11 cellular contexts compared by ENCODE assay signal in the genomic region with DNA sequence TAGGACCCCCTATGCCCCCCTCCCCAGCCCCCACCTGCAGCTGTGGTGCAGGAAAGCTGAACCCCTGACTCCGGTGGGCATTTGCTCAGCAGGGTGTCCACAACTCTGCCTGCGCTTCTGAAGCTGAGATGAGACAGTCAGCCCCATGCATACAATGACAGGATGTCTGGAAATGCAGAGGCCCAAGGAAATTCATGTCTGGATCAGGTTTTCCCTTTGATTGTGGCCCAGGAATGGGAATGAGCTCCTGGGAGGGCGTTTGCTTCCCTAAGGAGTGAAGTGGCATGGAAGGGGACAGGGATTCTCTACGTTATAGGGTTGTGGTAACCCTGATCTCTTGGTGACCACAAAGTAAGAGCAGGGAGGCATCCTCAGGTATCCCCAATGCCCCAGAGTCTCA. TPM values are rescaled to one million over a fixed set of nuclear protein-coding genes. Genes with fewer than 3 reads are reported as not detected.
A peak's percentile ranks its signal among the peaks of the same experiment; 100 is the strongest.
DNase-seq lines count a peak whose midpoint lies in the region; ATAC-seq and TF ChIP-seq lines count a peak whose summit lies in the region.
"Not testable (repeated sequence)": the region's sequence is repeated elsewhere in the genome, so short reads cannot be mapped to it uniquely, and the experiment has no call there.
"Had no signal": no experiment of that assay in that cellular context is flagged by ENCODE, and none has a peak within 500 bp of the region (broad histone marks: within the 10 kb centered on the region; RNA-seq: fewer than 3 reads in every experiment).

No MANE protein-coding gene starts in this region.

- not testable (repeated sequence) for TF ChIP-seq CTCF in C4-2B (conservative IDR thresholded peaks at IDR 0.05); DND-41 (IDR thresholded peaks at IDR 0.05; ENCODE audit: borderline replicate concordance, extremely low read depth, low read length, poor library complexity, severe bottlenecking); OCI-LY3 (IDR thresholded peaks at IDR 0.05; ENCODE audit: low read depth, low read length); esophagus muscularis mucosa (IDR thresholded peaks at IDR 0.05)

- TF ChIP-seq EP300 in esophagus muscularis mucosa (IDR thresholded peaks at IDR 0.05) = not testable (repeated sequence)

- H3K36me3 ChIP-seq in DND-41 (ENCODE audit: insufficient read depth, low read length); OCI-LY3 (replicated peaks; ENCODE audit: low read depth, low read length); esophagus muscularis mucosa: not testable (repeated sequence)

- not testable (repeated sequence) for H3K36me3 Mint-ChIP-seq in activated CD4-positive, alpha-beta T cell treated with anti-CD3 and anti-CD28 coated beads, Interleukin-2, amount 10 ng/mL, durations not matched to agents 24 days and 14 days (ENCODE audit: low read depth); activated T-cell treated with anti-CD3 and anti-CD28 coated beads, Interleukin-2, amount 50 U/mL, for 24 hours (ENCODE audit: low read depth); activated naive CD8-positive, alpha-beta T cell; natural killer cell treated with Interleukin-12 subunit alpha and Interleukin-12 subunit beta and Interleukin-15 and Interleukin-18, amount 100 ng/mL, for 72 hours

- not testable (repeated sequence) for H3K9me3 ChIP-seq in DND-41 (ENCODE audit: insufficient read depth, low read length, severe bottlenecking); OCI-LY3 (ENCODE audit: insufficient read depth, low read length); esophagus muscularis mucosa

- DNase-seq in DND-41; activated CD4-positive, alpha-beta T cell treated with anti-CD3 and anti-CD28 coated beads, Interleukin-2, amount 10 ng/mL, durations not matched to agents 24 days and 14 days; activated T-cell treated with anti-CD3 and anti-CD28 coated beads, Interleukin-2, amount 50 U/mL, for 24 hours; natural killer cell treated with Interleukin-12 subunit alpha and Interleukin-12 subunit beta and Interleukin-15 and Interleukin-18, amount 100 ng/mL, for 72 hours (ENCODE audit: low spot score): not testable (repeated sequence)
- peak; percentile 74 for DNase-seq in esophagus muscularis mucosa (ENCODE audit: extremely low spot score)

- peaks cover 30% of the 10 kb centered on the region for H3K4me1 Mint-ChIP-seq in activated CD4-positive, alpha-beta T cell treated with anti-CD3 and anti-CD28 coated beads, Interleukin-2, amount 10 ng/mL, durations not matched to agents 24 days and 14 days
- H3K4me1 Mint-ChIP-seq in activated T-cell treated with anti-CD3 and anti-CD28 coated beads, Interleukin-2, amount 50 U/mL, for 24 hours (ENCODE audit: low read depth) = peaks cover 39% of the 10 kb centered on the region
- H3K4me1 Mint-ChIP-seq in activated naive CD8-positive, alpha-beta T cell (ENCODE audit: low read depth) = peaks cover 25% of the 10 kb centered on the region
- H3K4me1 Mint-ChIP-seq in natural killer cell treated with Interleukin-12 subunit alpha and Interleukin-12 subunit beta and Interleukin-15 and Interleukin-18, amount 100 ng/mL, for 72 hours (ENCODE audit: low read depth in 2 of 2) = peaks cover 11 to 14% of the 10 kb centered on the region in 2 donors

- intact Hi-C loops in activated CD4-positive, alpha-beta T cell treated with anti-CD3 and anti-CD28 coated beads, Interleukin-2, amount 10 ng/mL, durations not matched to agents 24 days and 14 days (cut with micrococcal nuclease); esophagus muscularis mucosa (cut with DNase I): not testable (repeated sequence)

- not testable (repeated sequence) for H3K27me3 Mint-ChIP-seq in activated CD4-positive, alpha-beta T cell treated with anti-CD3 and anti-CD28 coated beads, Interleukin-2, amount 10 ng/mL, durations not matched to agents 24 days and 14 days; activated T-cell treated with anti-CD3 and anti-CD28 coated beads, Interleukin-2, amount 50 U/mL, for 24 hours; activated naive CD8-positive, alpha-beta T cell; natural killer cell treated with Interleukin-12 subunit alpha and Interleukin-12 subunit beta and Interleukin-15 and Interleukin-18, amount 100 ng/mL, for 72 hours

- not testable (repeated sequence) for TF ChIP-seq POLR2A in esophagus muscularis mucosa (IDR thresholded peaks at IDR 0.05; ENCODE audit: low read depth)

- not testable (repeated sequence) for H3K9me3 Mint-ChIP-seq in activated CD4-positive, alpha-beta T cell treated with anti-CD3 and anti-CD28 coated beads, Interleukin-2, amount 10 ng/mL, durations not matched to agents 24 days and 14 days; activated T-cell treated with anti-CD3 and anti-CD28 coated beads, Interleukin-2, amount 50 U/mL, for 24 hours; activated naive CD8-positive, alpha-beta T cell (ENCODE audit: low read depth); natural killer cell treated with Interleukin-12 subunit alpha and Interleukin-12 subunit beta and Interleukin-15 and Interleukin-18, amount 100 ng/mL, for 72 hours

- not testable (repeated sequence) for H3K4me3 Mint-ChIP-seq in activated CD4-positive, alpha-beta T cell treated with anti-CD3 and anti-CD28 coated beads, Interleukin-2, amount 10 ng/mL, durations not matched to agents 24 days and 14 days
- H3K4me3 Mint-ChIP-seq in activated T-cell treated with anti-CD3 and anti-CD28 coated beads, Interleukin-2, amount 50 U/mL, for 24 hours = peak overlapping the region; percentile 80
- peak overlapping the region; percentile 80 for H3K4me3 Mint-ChIP-seq in activated naive CD8-positive, alpha-beta T cell
- H3K4me3 Mint-ChIP-seq in natural killer cell treated with Interleukin-12 subunit alpha and Interleukin-12 subunit beta and Interleukin-15 and Interleukin-18, amount 100 ng/mL, for 72 hours = peak overlapping the region; percentile 84

- H3K4me3 ChIP-seq in DND-41 (ENCODE audit: low read depth in 1 of 2, low read length in 2 of 2) = peak overlapping the region in 1 of 2 experiments; percentile 16; a peak in 1 of 4 replicates
- not testable (repeated sequence) for H3K4me3 ChIP-seq in OCI-LY3 (ENCODE audit: low read length); esophagus muscularis mucosa

- peak overlapping the region; percentile 11 for H3K27ac Mint-ChIP-seq in activated CD4-positive, alpha-beta T cell treated with anti-CD3 and anti-CD28 coated beads, Interleukin-2, amount 10 ng/mL, durations not matched to agents 24 days and 14 days
- not testable (repeated sequence) for H3K27ac Mint-ChIP-seq in activated T-cell treated with anti-CD3 and anti-CD28 coated beads, Interleukin-2, amount 50 U/mL, for 24 hours; activated naive CD8-positive, alpha-beta T cell; natural killer cell treated with Interleukin-12 subunit alpha and Interleukin-12 subunit beta and Interleukin-15 and Interleukin-18, amount 100 ng/mL, for 72 hours

- H3K4me1 ChIP-seq in DND-41 (ENCODE audit: insufficient read depth, low read length) = peaks cover 16% of the 10 kb centered on the region
- not testable (repeated sequence) for H3K4me1 ChIP-seq in OCI-LY3 (ENCODE audit: low read length); esophagus muscularis mucosa

- H3K9ac ChIP-seq in DND-41 (ENCODE audit: low read depth, low read length); OCI-LY3 (ENCODE audit: low read length): not testable (repeated sequence)

- H2AFZ ChIP-seq in DND-41 (ENCODE audit: low read depth, low read length) (peak overlapping the region; percentile 89; the same call in 1 of the 2 replicates), OCI-LY3 (ENCODE audit: low read depth, low read length) (0 out of 2 replicates have a peak overlapping the region, but pooled peaks have one; percentile 99)

- not testable (repeated sequence) for H3K27me3 ChIP-seq in DND-41 (ENCODE audit: insufficient read depth, low read length, poor library complexity); OCI-LY3 (ENCODE audit: low read depth, low read length)
- peaks cover 0 to 42% (median 0%) of the 10 kb centered on the region in 4 donors for H3K27me3 ChIP-seq in esophagus muscularis mucosa

- H3K4me2 ChIP-seq in DND-41 (ENCODE audit: insufficient read depth, low read length) (peak overlapping the region; percentile 72), OCI-LY3 (ENCODE audit: low read length) (peak overlapping the region; percentile 90; the same call in 1 of the 2 replicates)

- not testable (repeated sequence) for H4K20me1 ChIP-seq in DND-41 (ENCODE audit: insufficient read depth, low read length); OCI-LY3 (ENCODE audit: insufficient read depth, low read length)

- peak overlapping the region; percentile 34; the same call in 1 of the 2 replicates for H3K27ac ChIP-seq in C4-2B
- not testable (repeated sequence) for H3K27ac ChIP-seq in DND-41 (ENCODE audit: low read length); OCI-LY3 (ENCODE audit: low read length); esophagus muscularis mucosa (replicated peaks in 1 of 4)

- 86% methylated on average over 3 of the region's 4 CpGs for WGBS in esophagus muscularis mucosa

- ATAC-seq in DND-41 (ENCODE audit: insufficient read depth, low read depth); natural killer cell treated with Interleukin-12 subunit alpha and Interleukin-12 subunit beta and Interleukin-15 and Interleukin-18, amount 100 ng/mL, for 72 hours: not testable (repeated sequence)

- not testable (repeated sequence) for H3K79me2 ChIP-seq in DND-41 (ENCODE audit: insufficient read depth, low read length); OCI-LY3 (ENCODE audit: low read length)

RNA-seq across cellular contexts. Expression of a gene that starts 22.2 kb away (rescaled TPM):
- not detected in 2 replicates for total RNA-seq in activated CD4-positive, alpha-beta T cell treated with anti-CD3 and anti-CD28 coated beads, Interleukin-2, amount 10 ng/mL, durations not matched to agents 24 days and 14 days
- under 1 TPM in 1 of 4 donors, not detected in 3; 0.26 TPM for total RNA-seq in esophagus muscularis mucosa
- not detected for total RNA-seq in natural killer cell treated with Interleukin-12 subunit alpha and Interleukin-12 subunit beta and Interleukin-15 and Interleukin-18, amount 100 ng/mL, for 72 hours
- total RNA-seq: Daoy, H1, HT-29 had no signal
